18 cellular contexts compared by ENCODE assay signal in the genomic region with DNA sequence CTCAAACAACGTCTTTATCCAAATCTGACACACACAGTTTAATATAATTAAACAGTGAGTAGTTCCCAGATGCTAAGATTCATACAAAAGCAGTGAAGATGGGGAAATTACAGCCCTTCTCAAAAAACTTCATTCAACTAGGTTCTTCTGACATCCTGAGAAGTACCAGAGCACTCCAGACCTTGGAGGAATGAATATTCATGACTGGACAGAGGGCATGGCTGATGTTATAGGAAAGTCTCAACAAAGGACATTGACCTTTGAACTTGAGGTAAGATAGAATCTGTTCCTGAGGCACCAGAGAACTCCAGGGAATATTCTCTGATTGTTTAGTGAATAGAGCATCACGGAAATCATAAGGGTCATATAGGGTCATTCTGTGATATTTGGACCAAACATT.
"Had no signal": no experiment of that assay in that cellular context is flagged by ENCODE, and none has a peak within 500 bp of the region (broad histone marks: within the 10 kb centered on the region; RNA-seq: fewer than 3 reads in every experiment).

No MANE protein-coding gene starts in this region.

- H3K36me3 Mint-ChIP-seq: activated naive CD4-positive, alpha-beta T cell treated with anti-CD3 and anti-CD28 coated beads, Interleukin-2, amount 50 U/mL, for 24 hours had no signal

- ATAC-seq: left cardiac atrium, upper lobe of right lung had no signal

- H3K4me3 ChIP-seq: adrenal gland, SK-N-MC, upper lobe of right lung had no signal

- H3K4me3 Mint-ChIP-seq: activated CD4-positive, alpha-beta memory T cell treated with anti-CD3 and anti-CD28 coated beads, Interleukin-2, amount 10 ng/mL, durations not matched to agents 7 days and 5 days; activated naive CD4-positive, alpha-beta T cell treated with anti-CD3 and anti-CD28 coated beads, Interleukin-2, amount 50 U/mL, for 24 hours; activated T-cell treated with anti-CD3 and anti-CD28 coated beads, Interleukin-2, amount 50 U/mL, for 24 hours; nephron progenitor cell had no signal

- H3K27ac ChIP-seq: adrenal gland, SK-N-MC, upper lobe of right lung, WERI-Rb-1 had no signal

- H3K4me1 ChIP-seq: adrenal gland, upper lobe of right lung had no signal

- H3K27me3 Mint-ChIP-seq: activated CD4-positive, alpha-beta memory T cell treated with anti-CD3 and anti-CD28 coated beads, Interleukin-2, amount 10 ng/mL, durations not matched to agents 7 days and 5 days; activated naive CD4-positive, alpha-beta T cell treated with anti-CD3 and anti-CD28 coated beads, Interleukin-2, amount 50 U/mL, for 24 hours; activated T-cell treated with anti-CD3 and anti-CD28 coated beads, Interleukin-2, amount 50 U/mL, for 24 hours had no signal

- H3K36me3 ChIP-seq: adrenal gland, upper lobe of right lung, WERI-Rb-1 had no signal

- H3K27me3 ChIP-seq: adrenal gland, upper lobe of right lung had no signal

- H3K27ac Mint-ChIP-seq: activated CD4-positive, alpha-beta memory T cell treated with anti-CD3 and anti-CD28 coated beads, Interleukin-2, amount 10 ng/mL, durations not matched to agents 7 days and 5 days; activated naive CD4-positive, alpha-beta T cell treated with anti-CD3 and anti-CD28 coated beads, Interleukin-2, amount 50 U/mL, for 24 hours; activated T-cell treated with anti-CD3 and anti-CD28 coated beads, Interleukin-2, amount 50 U/mL, for 24 hours; nephron progenitor cell had no signal

- DNase-seq: activated CD4-positive, alpha-beta memory T cell treated with anti-CD3 and anti-CD28 coated beads, Interleukin-2, amount 10 ng/mL, durations not matched to agents 7 days and 5 days; activated CD4-positive, alpha-beta T cell treated with anti-CD3 and anti-CD28 coated beads for 4 hours; activated T-cell treated with anti-CD3 and anti-CD28 coated beads, Interleukin-2, amount 50 U/mL, for 24 hours; adrenal gland; caudate nucleus; glutamatergic neuron; left cardiac atrium; nephron progenitor cell; retina; stimulated activated CD4-positive, alpha-beta T cell treated with anti-CD3 and anti-CD28 coated beads, Interleukin-15, amount 100 ng/mL, for 24 hours; stimulated activated CD4-positive, alpha-beta T cell treated with anti-CD3 and anti-CD28 coated beads, Interleukin-4, amount 100 ng/mL, for 1 hour; stimulated activated naive CD4-positive, alpha-beta T cell; substantia nigra; T-helper 1 cell; upper lobe of right lung; WERI-Rb-1 had no signal

- H3K9me3 Mint-ChIP-seq: activated naive CD4-positive, alpha-beta T cell treated with anti-CD3 and anti-CD28 coated beads, Interleukin-2, amount 50 U/mL, for 24 hours had no signal

- H3K4me1 Mint-ChIP-seq: activated CD4-positive, alpha-beta memory T cell treated with anti-CD3 and anti-CD28 coated beads, Interleukin-2, amount 10 ng/mL, durations not matched to agents 7 days and 5 days; activated naive CD4-positive, alpha-beta T cell treated with anti-CD3 and anti-CD28 coated beads, Interleukin-2, amount 50 U/mL, for 24 hours; nephron progenitor cell had no signal
